1 cellular context compared by ENCODE assay signal in genomic region chr12:48927261-48927660, GRCh38.
TF ChIP-seq lines count a peak whose summit lies in the region.

No MANE protein-coding gene starts in this region.

TF ChIP-seq in IMR-90, 13 proteins besides CTCF, POLR2A, EP300 and RAD21:
- TF ChIP-seq CEBPB (IDR thresholded peaks at IDR 0.05; ENCODE audit: low read depth, low read length): peak; percentile 78
- no peak for TF ChIP-seq CHD1 (IDR thresholded peaks at IDR 0.05; ENCODE audit: low read depth, low read length)
TF ChIP-seq in IMR-90: peak in this region for 1.
